In genomic region chr16:67702130-67702529, GRCh38 we compare ENCODE assay signal across 20 cellular contexts.
"Had no signal": no experiment of that assay in that cellular context is flagged by ENCODE, and none has a peak within 500 bp of the region (broad histone marks: within the 10 kb centered on the region; RNA-seq: fewer than 3 reads in every experiment).

No MANE protein-coding gene starts in this region.

- H3K4me3 ChIP-seq: MG63, SJSA1, SK-N-MC had no signal

- DNase-seq: Karpas-422, KG1, MG63, NCI-H1092, NCI-H1105 treated with DMSO at 0.1 percent for 48 hours, NCI-H1417 treated with DMSO at 0.1 percent for 48 hours, NCI-H146, NCI-H1694 treated with DMSO at 0.1 percent for 48 hours, NCI-H1930, NCI-H2081, NCI-H2107, NCI-H2171 treated with DMSO at 0.1 percent for 48 hours, NCI-H524, NCI-H526 treated with DMSO at 0.1 percent for 48 hours, NCI-H774, Right ventricle myocardium superior, RPMI8226, SIG-M5 had no signal

- H3K27ac ChIP-seq: SJSA1, SK-N-MC had no signal

- H3K36me3 ChIP-seq: MG63 had no signal

- H3K4me1 ChIP-seq: SJSA1 had no signal

- H3K27me3 ChIP-seq: MG63, SJSA1 had no signal

- H3K9me3 ChIP-seq: MG63 had no signal
